8 cellular contexts compared by ENCODE assay signal in genomic region chr12:113184098-113184899, GRCh38. TPM values are rescaled to one million over a fixed set of nuclear protein-coding genes. Genes with fewer than 3 reads are reported as not detected.
DNase-seq lines count a peak whose midpoint lies in the region; ATAC-seq, FAIRE-seq and TF ChIP-seq lines count a peak whose summit lies in the region.

No MANE protein-coding gene starts in this region.

- peak overlapping the region; percentile 88 to 97 (median 96) for H3K9ac ChIP-seq in skeletal muscle tissue (ENCODE audit: low read depth in 1 of 3, low read length in 3 of 3)

- H3K4me3 ChIP-seq in ACC112 (ENCODE audit: low read depth, low read length) (peak overlapping the region; percentile 90), skeletal muscle tissue (ENCODE audit: low read length in 3 of 3) (peak overlapping the region; percentile 86 to 93 (median 92))

- intact Hi-C loops in left ventricle myocardium superior (cut with micrococcal nuclease): no loop called here

- H3K79me2 ChIP-seq in ACC112 (ENCODE audit: control insufficient read depth, insufficient read depth, low read length, unreplicated experiment): peaks cover 48% of the 10 kb centered on the region

- H3K27ac ChIP-seq in ACC112 (ENCODE audit: low read depth, low read length) (peak overlapping the region; percentile 89), skeletal muscle tissue (ENCODE audit: low read depth, low read length) (peak overlapping the region; percentile 89)

- H3K4me1 ChIP-seq in ACC112 (ENCODE audit: control insufficient read depth, insufficient read depth, low read length, unreplicated experiment): peaks cover 19% of the 10 kb centered on the region
- H3K4me1 ChIP-seq in skeletal muscle tissue (ENCODE audit: control insufficient read depth in 3 of 3, insufficient read depth in 3 of 3, low read length in 3 of 3): peaks cover 19 to 38% (median 23%) of the 10 kb centered on the region in 3 donors

- no peak; the same call in 1 of the 2 replicates for TF ChIP-seq POLR2A in H54 (IDR thresholded peaks at IDR 0.05; ENCODE audit: low read depth, low read length)

- peak; percentile 52 for ATAC-seq in GM18907 (IDR thresholded peaks at IDR 0.05; ENCODE audit: unreplicated experiment)
- ATAC-seq in HG03139 (IDR thresholded peaks at IDR 0.05; ENCODE audit: unreplicated experiment): peak; percentile 29
- peak; percentile 66 to 74 for ATAC-seq in activated CD4-positive, CD25-positive, alpha-beta regulatory T cell treated with anti-CD3 and anti-CD28 coated beads, Interleukin-2, amount 50 U/mL, for 24 hours
- peak; percentile 54 for ATAC-seq in left ventricle myocardium superior

- no peaks in the 10 kb centered on the region for H3K9me3 ChIP-seq in skeletal muscle tissue (ENCODE audit: control insufficient read depth in 3 of 3, low read length in 3 of 3)

- peak overlapping the region; percentile 80 for H2AFZ ChIP-seq in ACC112 (ENCODE audit: low read length, unreplicated experiment)

- H3K36me3 ChIP-seq in ACC112 (ENCODE audit: insufficient read depth, low read length) (0 out of 2 replicates have a peak, but pooled peaks cover 11% of the 10 kb centered on the region), skeletal muscle tissue (ENCODE audit: control insufficient read depth in 3 of 3, insufficient read depth in 3 of 3, low read length in 3 of 3) (peaks cover 21 to 27% (median 24%) of the 10 kb centered on the region in 3 donors)

- no peak for FAIRE-seq in H54 (lab: Jason Lieb, UNC)

- DNase-seq in left ventricle myocardium superior (peak; percentile 81), retina (no peak), H54 (ENCODE audit: insufficient read length, low spot score) (no peak)

- H3K27me3 ChIP-seq in ACC112 (ENCODE audit: insufficient read depth, low read length) (no peaks in the 10 kb centered on the region), skeletal muscle tissue (ENCODE audit: control insufficient read depth in 3 of 3, insufficient read depth in 3 of 3, low read length in 3 of 3) (no peaks in the 10 kb centered on the region)

RNA-seq across cellular contexts. Expression of gene DDX54, which starts 1.0 kb away (rescaled TPM):
- total RNA-seq in left ventricle myocardium superior (33.8 TPM), skeletal muscle tissue (29.7 TPM)

RNA-seq across cellular contexts. Expression of gene RITA1, which starts 1.2 kb away (rescaled TPM):
- total RNA-seq in left ventricle myocardium superior (19.5 TPM), skeletal muscle tissue (10.4 TPM)

RNA-seq across cellular contexts. Expression of gene CFAP73, which starts 34.8 kb away (rescaled TPM):
- total RNA-seq in left ventricle myocardium superior: not detected
- not detected for total RNA-seq in skeletal muscle tissue

RNA-seq across cellular contexts. Expression of gene TPCN1, which starts 37.0 kb away (rescaled TPM):
- total RNA-seq in left ventricle myocardium superior: 145 TPM
- 11.0 TPM for total RNA-seq in skeletal muscle tissue

RNA-seq across cellular contexts. Expression of gene RASAL1, which starts 48.7 kb away (rescaled TPM):
- total RNA-seq in left ventricle myocardium superior (not detected), skeletal muscle tissue (not detected)
